ENCODE assay signal across 7 cellular contexts in genomic region chr7:73718438-73718881, GRCh38. TPM values are rescaled to one million over a fixed set of nuclear protein-coding genes. Genes with fewer than 3 reads are reported as not detected.
DNase-seq lines count a peak whose midpoint lies in the region; ATAC-seq and TF ChIP-seq lines count a peak whose summit lies in the region.

No MANE protein-coding gene starts in this region.

- DNase-seq in IMR-90, result no peak
- DNase-seq in activated CD8-positive, alpha-beta memory T cell treated with anti-CD3 and anti-CD28 coated beads, Interleukin-2, amount 50 U/mL, for 4 hours, result peak; percentile 59
- DNase-seq in iPS DF 6.9 (ENCODE audit: low read depth, low spot score), result no peak
- peak; percentile 53 for DNase-seq in stimulated activated naive CD8-positive, alpha-beta T cell treated with anti-CD3 and anti-CD28 coated beads, Interleukin-15, Interleukin-2, amounts not matched to agents 100 U/mL and 50 U/mL, for 24 hours
- DNase-seq in dedifferentiated amniotic fluid mesenchymal stem cell (ENCODE audit: extremely low spot score), result no peak
- DNase-seq in germinal center (ENCODE audit: low spot score), result no peak

- ATAC-seq in IMR-90 (ENCODE audit: low read depth), result no peak
- ATAC-seq in stimulated activated naive CD8-positive, alpha-beta T cell treated with anti-CD3 and anti-CD28 coated beads, Interleukin-15, Interleukin-2, amounts not matched to agents 100 U/mL and 50 U/mL, for 24 hours, result no peak
- no peak for ATAC-seq in GM18502 (IDR thresholded peaks at IDR 0.05; ENCODE audit: poor library complexity, unreplicated experiment)

- no peak overlapping the region for H2BK20ac ChIP-seq in IMR-90 (ENCODE audit: low read depth, low read length)

- dilution Hi-C loops in IMR-90 (cut with HindIII; ENCODE audit: low sequenced_read_pairs, unreplicated experiment), result no loop called here

- peak overlapping the region; percentile 58; the same call in 1 of the 2 replicates for H4K91ac ChIP-seq in IMR-90 (ENCODE audit: insufficient read depth, low read depth, low read length)

- in situ Hi-C loops in IMR-90 (cut with MboI; ENCODE audit: low sequenced_read_pairs), result no loop called here

- peak overlapping the region in 1 of 2 experiments; percentile 0; a peak in 1 of 4 replicates for H4K8ac ChIP-seq in IMR-90 (ENCODE audit: low read depth in 2 of 2, low read length in 2 of 2)

- peak overlapping the region; percentile 95 for H2AK5ac ChIP-seq in IMR-90 (ENCODE audit: low read depth, low read length)

- TF ChIP-seq RAD21 in IMR-90 (IDR thresholded peaks at IDR 0.05; ENCODE audit: low read length), result no peak

- H2BK120ac ChIP-seq in IMR-90 (ENCODE audit: low read depth, low read length), result peak overlapping the region; percentile 29; the same call in 1 of the 2 replicates

- H2BK5ac ChIP-seq in IMR-90 (ENCODE audit: low read depth, low read length, poor library complexity, severe bottlenecking), result peak overlapping the region; percentile 27

- H3K56ac ChIP-seq in IMR-90 (ENCODE audit: extremely low read depth, insufficient read depth, low read length), result no peak overlapping the region

- POLR2A ChIA-PET in IMR-90 (lab: Charles Lee; ENCODE audit: unreplicated experiment), result no interaction called here

- H4K5ac ChIP-seq in IMR-90 (ENCODE audit: low read depth, low read length), result no peak overlapping the region

- H3K36me3 ChIP-seq in IMR-90 (ENCODE audit: control insufficient read depth, insufficient read depth, low read length), result no peaks in the 10 kb centered on the region; the same call in 1 of the 2 replicates
- no peaks in the 10 kb centered on the region for H3K36me3 ChIP-seq in iPS DF 6.9 (ENCODE audit: control insufficient read depth, insufficient read depth, low read length)

- TF ChIP-seq POLR2A in IMR-90 (IDR thresholded peaks at IDR 0.05; ENCODE audit: low read depth, low read length), result no peak

- peaks cover 47% of the 10 kb centered on the region for H4K20me1 ChIP-seq in IMR-90 (ENCODE audit: insufficient read depth, low read length)

- no peak overlapping the region for H3K18ac ChIP-seq in IMR-90 (ENCODE audit: low read depth, low read length)

- H3K79me1 ChIP-seq in IMR-90 (ENCODE audit: low read depth in 1 of 2, low read length in 2 of 2), result peaks cover 8 to 46% of the 10 kb centered on the region in 2 experiments

- H3K4me1 ChIP-seq in IMR-90 (ENCODE audit: control insufficient read depth, insufficient read depth, low read length), result peaks cover 28% of the 10 kb centered on the region
- no peaks in the 10 kb centered on the region for H3K4me1 ChIP-seq in iPS DF 6.9 (ENCODE audit: control insufficient read depth, insufficient read depth, low read length)

- peaks cover 17% of the 10 kb centered on the region for H3K9me1 ChIP-seq in IMR-90 (ENCODE audit: insufficient read depth, low read length)

- H3K9me3 ChIP-seq in IMR-90 (ENCODE audit: control insufficient read depth, insufficient read depth, low read length), result no peaks in the 10 kb centered on the region
- no peaks in the 10 kb centered on the region for H3K9me3 ChIP-seq in iPS DF 6.9 (ENCODE audit: control insufficient read depth, insufficient read depth, low read length)

- no TSS peak for BruUV-seq in IMR-90 (replicated peaks; lab: Mats Ljungman, UMichigan)

- intact Hi-C loops in IMR-90 (cut with micrococcal nuclease), result loop anchor here (5.0 kb wide), 2 partner anchors 36 to 51 kb away; partner anchors contain the start of genes BUD23, DNAJC30 and VPS37D

- peak overlapping the region; percentile 55 for H3K4me2 ChIP-seq in IMR-90 (ENCODE audit: low read depth, low read length)

- H3K27ac ChIP-seq in IMR-90 (ENCODE audit: insufficient read depth, low read length), result peak overlapping the region; percentile 47; the same call in 1 of the 2 replicates
- H3K27ac ChIP-seq in iPS DF 6.9 (ENCODE audit: low read length), result no peak overlapping the region

- TF ChIP-seq CTCF in IMR-90 (conservative IDR thresholded peaks at IDR 0.05; ENCODE audit: low read depth, low read length), result no peak

- H3K23ac ChIP-seq in IMR-90 (ENCODE audit: low read depth, low read length), result peak overlapping the region; percentile 62; the same call in 1 of the 2 replicates

- no peaks in the 10 kb centered on the region for H3K27me3 ChIP-seq in IMR-90 (ENCODE audit: control insufficient read depth, insufficient read depth, low read length)
- H3K27me3 ChIP-seq in iPS DF 6.9 (ENCODE audit: control insufficient read depth, insufficient read depth, low read length), result no peaks in the 10 kb centered on the region; the same call in 1 of the 2 replicates

- peak overlapping the region; percentile 94 for H2AK9ac ChIP-seq in IMR-90 (replicated peaks; ENCODE audit: low read depth, low read length, poor library complexity)

- CTCF ChIA-PET in IMR-90 (lab: Yijun Ruan, JAX), result interaction anchor here (1.0 kb wide), 2 partner anchors 17 to 111 kb away, joined by 3 read pairs; no protein-coding TSS in a partner anchor

- H3K14ac ChIP-seq in IMR-90 (replicated peaks; ENCODE audit: low read depth, low read length), result peak overlapping the region; percentile 52

- H3K9ac ChIP-seq in IMR-90 (ENCODE audit: low read depth, low read length), result peak overlapping the region; percentile 10; the same call in 1 of the 2 replicates

- H3K4me3 ChIP-seq in IMR-90 (ENCODE audit: insufficient read depth, low read depth, low read length), result peak overlapping the region; percentile 65
- H3K4me3 ChIP-seq in iPS DF 6.9 (ENCODE audit: low read length), result peak overlapping the region; percentile 91; the same call in 1 of the 2 replicates

- WGBS in IMR-90 (ENCODE audit: extremely low coverage in 2 of 2, insufficient read length in 1 of 2), 2 experiments, result no CpG with 5 or more reads among the region's 9 CpGs
- no CpG with 5 or more reads among the region's 9 CpGs for WGBS in iPS DF 6.9 (ENCODE audit: insufficient coverage, insufficient read length)

- H2AFZ ChIP-seq in IMR-90 (replicated peaks; ENCODE audit: low read length, poor library complexity), result no peak overlapping the region

- H2BK15ac ChIP-seq in IMR-90 (ENCODE audit: low read depth, low read length), result no peak overlapping the region

- peak overlapping the region; percentile 62 for H3K4ac ChIP-seq in IMR-90 (ENCODE audit: low read depth, low read length)

TF ChIP-seq in IMR-90, 13 proteins besides CTCF, POLR2A, EP300 and RAD21:
- TF ChIP-seq CHD1 (IDR thresholded peaks at IDR 0.05; ENCODE audit: low read depth, low read length) (0 out of 2 replicates have a peak, but pooled peaks have one; percentile 40), ELK1 (IDR thresholded peaks at IDR 0.05; ENCODE audit: borderline replicate concordance, low read depth, low read length) (no peak)

RNA-seq across cellular contexts. Expression of gene STX1A, which starts 1.0 kb away (rescaled TPM):
- total RNA-seq in IMR-90 (2012; rRNA removed), result 9.3 and 10.0 TPM in 2 replicates
- polyA plus RNA-seq in IMR-90 (2012; rRNA removed), result 22.0 and 22.6 TPM in 2 replicates
- 9.5 and 18.4 TPM in 2 replicates for polyA plus RNA-seq in IMR-90 (2012; cell fraction: cytosol; rRNA removed)
- 99.0 and 183 TPM in 2 replicates for polyA plus RNA-seq in IMR-90 (2012; cell fraction: nucleus; rRNA removed; ENCODE audit: low replicate concordance)

RNA-seq across cellular contexts. Expression of gene ABHD11, which starts 20.1 kb away (rescaled TPM):
- total RNA-seq in IMR-90 (2012; rRNA removed), result 13.4 and 14.2 TPM in 2 replicates
- polyA plus RNA-seq in IMR-90 (2012; rRNA removed), result 19.9 and 22.6 TPM in 2 replicates
- 16.7 and 17.6 TPM in 2 replicates for polyA plus RNA-seq in IMR-90 (2012; cell fraction: cytosol; rRNA removed)
- polyA plus RNA-seq in IMR-90 (2012; cell fraction: nucleus; rRNA removed; ENCODE audit: low replicate concordance), result 7.5 and 18.0 TPM in 2 replicates

RNA-seq across cellular contexts. Expression of gene BUD23, which starts 35.1 kb away (rescaled TPM):
- 35.7 and 40.8 TPM in 2 replicates for total RNA-seq in IMR-90 (2012; rRNA removed)
- 65.2 and 72.2 TPM in 2 replicates for polyA plus RNA-seq in IMR-90 (2012; rRNA removed)
- polyA plus RNA-seq in IMR-90 (2012; cell fraction: cytosol; rRNA removed), result 58.5 and 82.9 TPM in 2 replicates
- 42.2 and 57.7 TPM in 2 replicates for polyA plus RNA-seq in IMR-90 (2012; cell fraction: nucleus; rRNA removed; ENCODE audit: low replicate concordance)

RNA-seq across cellular contexts. Expression of gene DNAJC30, which starts 35.2 kb away (rescaled TPM):
- total RNA-seq in IMR-90 (2012; rRNA removed), result 1.6 and 1.7 TPM in 2 replicates
- polyA plus RNA-seq in IMR-90 (2012; rRNA removed), result 9.0 and 10.6 TPM in 2 replicates
- polyA plus RNA-seq in IMR-90 (2012; cell fraction: cytosol; rRNA removed), result 14.3 and 19.4 TPM in 2 replicates
- polyA plus RNA-seq in IMR-90 (2012; cell fraction: nucleus; rRNA removed; ENCODE audit: low replicate concordance), result 4.8 and 8.4 TPM in 2 replicates

RNA-seq across cellular contexts. Expression of gene VPS37D, which starts 50.8 kb away (rescaled TPM):
- total RNA-seq in IMR-90 (2012; rRNA removed), result 2.3 and 2.8 TPM in 2 replicates
- 3.1 and 4.8 TPM in 2 replicates for polyA plus RNA-seq in IMR-90 (2012; rRNA removed)
- polyA plus RNA-seq in IMR-90 (2012; cell fraction: cytosol; rRNA removed), result 4.4 and 4.9 TPM in 2 replicates
- polyA plus RNA-seq in IMR-90 (2012; cell fraction: nucleus; rRNA removed; ENCODE audit: low replicate concordance), result 2.2 and 3.8 TPM in 2 replicates

Comparison
In these comparisons a context has a peak if more than half of its experiments do, and no peak if none do; other contexts are left out.
1. DNase-seq: peak in activated CD8-positive, alpha-beta memory T cell treated with anti-CD3 and anti-CD28 coated beads, Interleukin-2, amount 50 U/mL, for 4 hours (single experiment) and stimulated activated naive CD8-positive, alpha-beta T cell treated with anti-CD3 and anti-CD28 coated beads, Interleukin-15, Interleukin-2, amounts not matched to agents 100 U/mL and 50 U/mL, for 24 hours (single experiment); none in IMR-90 (single experiment), iPS DF 6.9 (single experiment), dedifferentiated amniotic fluid mesenchymal stem cell (single experiment) and germinal center (single experiment).